ENCODE assay signal across 7 cellular contexts in the genomic region with DNA sequence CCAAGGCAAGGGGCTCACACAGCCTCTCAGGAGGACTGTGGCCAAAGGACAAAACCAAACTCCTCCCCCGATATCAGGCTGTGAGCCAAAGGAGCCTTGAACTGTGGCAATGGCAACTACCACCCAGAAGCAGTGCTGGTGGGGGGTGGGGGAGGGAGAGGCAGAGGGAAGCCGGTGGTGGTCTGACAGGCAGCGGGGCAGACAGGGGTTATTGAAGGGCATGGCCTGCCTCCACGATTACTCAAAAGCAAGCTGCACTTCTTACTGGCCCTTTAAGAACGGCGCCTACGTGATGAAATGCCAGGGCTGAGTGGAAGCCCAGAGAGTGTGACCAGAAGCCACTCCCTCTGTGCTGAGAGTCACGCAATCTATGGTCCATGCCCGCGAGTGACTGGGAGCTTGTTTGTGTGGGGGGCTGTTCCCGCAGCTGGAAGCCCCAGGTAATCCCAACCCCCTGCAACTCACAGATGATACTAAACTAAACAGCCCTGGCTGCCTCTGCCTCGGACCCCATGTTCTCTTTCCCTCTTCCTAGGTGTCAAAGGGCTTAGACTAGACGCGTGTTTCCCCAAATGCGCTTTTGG.
DNase-seq lines count a peak whose midpoint lies in the region; ATAC-seq and TF ChIP-seq lines count a peak whose summit lies in the region.

No MANE protein-coding gene starts in this region.

- in situ Hi-C loops in IMR-90 (cut with MboI; ENCODE audit: low sequenced_read_pairs), result no loop called here

- peak overlapping the region in 6 of 10 donors; percentile 1 to 77 (median 52) for H3K27ac Mint-ChIP-seq in naive thymus-derived CD8-positive, alpha-beta T cell

- no peak overlapping the region for H3K56ac ChIP-seq in IMR-90 (ENCODE audit: extremely low read depth, insufficient read depth, low read length)

- no peaks in the 10 kb centered on the region for H3K36me3 Mint-ChIP-seq in naive thymus-derived CD8-positive, alpha-beta T cell

- peak overlapping the region in 1 of 2 experiments; percentile 53; a peak in 1 of 4 replicates for H4K8ac ChIP-seq in IMR-90 (ENCODE audit: low read depth in 2 of 2, low read length in 2 of 2)

- no peaks in the 10 kb centered on the region for H3K36me3 ChIP-seq in IMR-90 (ENCODE audit: control insufficient read depth, insufficient read depth, low read length)

- no peak overlapping the region for H2BK20ac ChIP-seq in IMR-90 (ENCODE audit: low read depth, low read length)

- no peaks in the 10 kb centered on the region for H4K20me1 ChIP-seq in IMR-90 (ENCODE audit: insufficient read depth, low read length)

- no peak overlapping the region for H3K4me3 Mint-ChIP-seq in naive thymus-derived CD8-positive, alpha-beta T cell

- H3K79me1 ChIP-seq in IMR-90 (ENCODE audit: low read depth in 1 of 2, low read length in 2 of 2), result no peaks in the 10 kb centered on the region

- H3K4me2 ChIP-seq in IMR-90 (ENCODE audit: low read depth, low read length), result peak overlapping the region; percentile 22; the same call in 1 of the 2 replicates

- 30% methylated on average over 4 of the region's 15 CpGs; no CpG with 5 or more reads in 1 of the 2 experiments for WGBS in IMR-90 (ENCODE audit: extremely low coverage in 2 of 2, insufficient read length in 1 of 2), 2 experiments

- peaks cover 18 to 57% (median 27%) of the 10 kb centered on the region in 4 donors for H3K4me1 Mint-ChIP-seq in naive thymus-derived CD8-positive, alpha-beta T cell

- no peak overlapping the region for H2BK15ac ChIP-seq in IMR-90 (ENCODE audit: low read depth, low read length)

- H2AK5ac ChIP-seq in IMR-90 (ENCODE audit: low read depth, low read length), result no peak overlapping the region

- no peaks in the 10 kb centered on the region for H3K27me3 Mint-ChIP-seq in naive thymus-derived CD8-positive, alpha-beta T cell

- no peaks in the 10 kb centered on the region for H3K9me3 ChIP-seq in IMR-90 (ENCODE audit: control insufficient read depth, insufficient read depth, low read length)

- H3K9ac ChIP-seq in IMR-90 (ENCODE audit: low read depth, low read length), result no peak overlapping the region

- no peak overlapping the region for H3K4me3 ChIP-seq in IMR-90 (ENCODE audit: insufficient read depth, low read depth, low read length)
- H3K4me3 ChIP-seq in epithelial cell of esophagus (ENCODE audit: low read length), result no peak overlapping the region

- H2BK120ac ChIP-seq in IMR-90 (ENCODE audit: low read depth, low read length), result no peak overlapping the region

- no peak overlapping the region for H3K4ac ChIP-seq in IMR-90 (ENCODE audit: low read depth, low read length)

- H3K4me1 ChIP-seq in IMR-90 (ENCODE audit: control insufficient read depth, insufficient read depth, low read length), result no peaks in the 10 kb centered on the region

- TF ChIP-seq POLR2A in IMR-90 (IDR thresholded peaks at IDR 0.05; ENCODE audit: low read depth, low read length), result no peak

- no peak for TF ChIP-seq RAD21 in IMR-90 (IDR thresholded peaks at IDR 0.05; ENCODE audit: low read length)

- H4K91ac ChIP-seq in IMR-90 (ENCODE audit: insufficient read depth, low read depth, low read length), result no peak overlapping the region

- H2BK5ac ChIP-seq in IMR-90 (ENCODE audit: low read depth, low read length, poor library complexity, severe bottlenecking), result no peak overlapping the region

- DNase-seq in IMR-90 (peak; percentile 4), epithelial cell of esophagus (ENCODE audit: low read depth) (peak; percentile 35), posterior cingulate gyrus (no peak), T1000 (lab: John Stamatoyannopoulos, UW) (no peak)
- no peak for DNase-seq in naive thymus-derived CD8-positive, alpha-beta T cell
- DNase-seq in activated CD4-positive, CD25-positive, alpha-beta regulatory T cell treated with anti-CD3 and anti-CD28 coated beads, Interleukin-2, amount 50 U/mL, for 72 hours, result no peak

- intact Hi-C loops in IMR-90 (cut with micrococcal nuclease), result no loop called here
- intact Hi-C loops in posterior cingulate gyrus (cut with DNase I), result no loop called here

- TF ChIP-seq CTCF in IMR-90 (conservative IDR thresholded peaks at IDR 0.05; ENCODE audit: low read depth, low read length) (no peak), epithelial cell of esophagus (IDR thresholded peaks at IDR 0.05; ENCODE audit: insufficient read depth, low read depth, low read length, missing control alignments) (no peak)

- no peak overlapping the region for H3K23ac ChIP-seq in IMR-90 (ENCODE audit: low read depth, low read length)

- no peak overlapping the region for H3K14ac ChIP-seq in IMR-90 (replicated peaks; ENCODE audit: low read depth, low read length)

- BruUV-seq in IMR-90 (replicated peaks; lab: Mats Ljungman, UMichigan), result no TSS peak

- no peak overlapping the region for H4K5ac ChIP-seq in IMR-90 (ENCODE audit: low read depth, low read length)

- CTCF ChIA-PET in IMR-90 (lab: Yijun Ruan, JAX), result no interaction called here

- H2AFZ ChIP-seq in IMR-90 (replicated peaks; ENCODE audit: low read length, poor library complexity), result peak overlapping the region; percentile 70

- H3K27ac ChIP-seq in IMR-90 (ENCODE audit: insufficient read depth, low read length), result no peak overlapping the region

- peaks cover 0 to 3% (median 0%) of the 10 kb centered on the region in 9 donors for H3K9me3 Mint-ChIP-seq in naive thymus-derived CD8-positive, alpha-beta T cell

- dilution Hi-C loops in IMR-90 (cut with HindIII; ENCODE audit: low sequenced_read_pairs, unreplicated experiment), result no loop called here

- POLR2A ChIA-PET in IMR-90 (lab: Charles Lee; ENCODE audit: unreplicated experiment), result no interaction called here
- POLR2A ChIA-PET in naive thymus-derived CD8-positive, alpha-beta T cell (lab: Charles Lee), result interaction anchor here (1.0 to 1.7 kb wide), 5 partner anchors 8 to 130 kb away, joined by 3 to 5 read pairs (median 3); no protein-coding TSS in a partner anchor

- no peaks in the 10 kb centered on the region for H3K9me1 ChIP-seq in IMR-90 (ENCODE audit: insufficient read depth, low read length)

- no peaks in the 10 kb centered on the region for H3K27me3 ChIP-seq in IMR-90 (ENCODE audit: control insufficient read depth, insufficient read depth, low read length)

- no peak overlapping the region for H2AK9ac ChIP-seq in IMR-90 (replicated peaks; ENCODE audit: low read depth, low read length, poor library complexity)

- H3K18ac ChIP-seq in IMR-90 (ENCODE audit: low read depth, low read length), result no peak overlapping the region

- ATAC-seq in GM21447 (IDR thresholded peaks at IDR 0.05; ENCODE audit: unreplicated experiment) (peak; percentile 71), IMR-90 (ENCODE audit: low read depth) (no peak; the same call in 1 of the 2 replicates)
- ATAC-seq in naive thymus-derived CD8-positive, alpha-beta T cell, result peak; percentile 12 to 15

TF ChIP-seq in IMR-90, 13 proteins besides CTCF, POLR2A, EP300 and RAD21:
- no peak for TF ChIP-seq MXI1 (IDR thresholded peaks at IDR 0.05; ENCODE audit: borderline replicate concordance, low read depth, low read length)
- no peak for TF ChIP-seq MAZ (IDR thresholded peaks at IDR 0.05; ENCODE audit: borderline replicate concordance, low read depth, low read length)
- TF ChIP-seq, protein P1, sequence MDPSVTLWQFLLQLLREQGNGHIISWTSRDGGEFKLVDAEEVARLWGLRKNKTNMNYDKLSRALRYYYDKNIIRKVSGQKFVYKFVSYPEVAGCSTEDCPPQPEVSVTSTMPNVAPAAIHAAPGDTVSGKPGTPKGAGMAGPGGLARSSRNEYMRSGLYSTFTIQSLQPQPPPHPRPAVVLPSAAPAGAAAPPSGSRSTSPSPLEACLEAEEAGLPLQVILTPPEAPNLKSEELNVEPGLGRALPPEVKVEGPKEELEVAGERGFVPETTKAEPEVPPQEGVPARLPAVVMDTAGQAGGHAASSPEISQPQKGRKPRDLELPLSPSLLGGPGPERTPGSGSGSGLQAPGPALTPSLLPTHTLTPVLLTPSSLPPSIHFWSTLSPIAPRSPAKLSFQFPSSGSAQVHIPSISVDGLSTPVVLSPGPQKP (IDR thresholded peaks at IDR 0.05; ENCODE audit: borderline replicate concordance, low read depth, low read length), result no peak
- TF ChIP-seq NFE2L2 (IDR thresholded peaks at IDR 0.05; ENCODE audit: low read depth, low read length), result no peak
- no peak for TF ChIP-seq SMC3 (IDR thresholded peaks at IDR 0.05; ENCODE audit: low read depth, low read length)
- TF ChIP-seq, protein P2, sequence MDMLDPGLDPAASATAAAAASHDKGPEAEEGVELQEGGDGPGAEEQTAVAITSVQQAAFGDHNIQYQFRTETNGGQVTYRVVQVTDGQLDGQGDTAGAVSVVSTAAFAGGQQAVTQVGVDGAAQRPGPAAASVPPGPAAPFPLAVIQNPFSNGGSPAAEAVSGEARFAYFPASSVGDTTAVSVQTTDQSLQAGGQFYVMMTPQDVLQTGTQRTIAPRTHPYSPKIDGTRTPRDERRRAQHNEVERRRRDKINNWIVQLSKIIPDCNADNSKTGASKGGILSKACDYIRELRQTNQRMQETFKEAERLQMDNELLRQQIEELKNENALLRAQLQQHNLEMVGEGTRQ (IDR thresholded peaks at IDR 0.05; ENCODE audit: low read depth, low read length), result no peak
- TF ChIP-seq MAFK (IDR thresholded peaks at IDR 0.05; ENCODE audit: low read depth, low read length), result no peak
- TF ChIP-seq CEBPB (IDR thresholded peaks at IDR 0.05; ENCODE audit: low read depth, low read length), result no peak
- no peak for TF ChIP-seq FOS (IDR thresholded peaks at IDR 0.05; ENCODE audit: low read depth, low read length)
- TF ChIP-seq BHLHE40 (IDR thresholded peaks at IDR 0.05; ENCODE audit: low read depth, low read length), result no peak
TF ChIP-seq in IMR-90: peak in this region for 0.

Comparison
In these comparisons a context has a peak if more than half of its experiments do, and no peak if none do; other contexts are left out.
1. DNase-seq: peak in IMR-90 (single experiment) and epithelial cell of esophagus (single experiment); none in naive thymus-derived CD8-positive, alpha-beta T cell (0 of 10), posterior cingulate gyrus (0 of 10), activated CD4-positive, CD25-positive, alpha-beta regulatory T cell treated with anti-CD3 and anti-CD28 coated beads, Interleukin-2, amount 50 U/mL, for 72 hours (single experiment) and T1000 (single experiment).